Comparison of ENCODE assay signal across 1 cellular context in genomic region chr7:138245682-138246081, GRCh38.
A peak's percentile ranks its signal among the peaks of the same experiment; 100 is the strongest.
TF ChIP-seq lines count a peak whose summit lies in the region.

No MANE protein-coding gene starts in this region.

TF ChIP-seq in liver, 16 proteins besides CTCF, POLR2A, EP300 and RAD21 (continued from another document):
- peak; percentile 78 for TF ChIP-seq REST (IDR thresholded peaks at IDR 0.05)
- TF ChIP-seq NR2F2 (IDR thresholded peaks at IDR 0.05): peak; percentile 34
- TF ChIP-seq EGR1 (IDR thresholded peaks at IDR 0.05; ENCODE audit: low read depth in 2 of 2): peak in 1 of 2 donors; percentile 81
